In genomic region chr5:93055971-93056370, GRCh38 we compare ENCODE assay signal across 19 cellular contexts.
DNase-seq lines count a peak whose midpoint lies in the region; ATAC-seq, FAIRE-seq and TF ChIP-seq lines count a peak whose summit lies in the region.
"Had no signal": no experiment of that assay in that cellular context is flagged by ENCODE, and none has a peak within 500 bp of the region (broad histone marks: within the 10 kb centered on the region; RNA-seq: fewer than 3 reads in every experiment).

No MANE protein-coding gene starts in this region.

- in situ Hi-C loops in mammary epithelial cell (cut with MboI; ENCODE audit: low sequenced_read_pairs in 2 of 2) = no loop called here

- H2AFZ ChIP-seq in mammary epithelial cell (ENCODE audit: low read depth, low read length) = no peak overlapping the region

- no peaks in the 10 kb centered on the region for H3K79me2 ChIP-seq in mammary epithelial cell (ENCODE audit: insufficient read depth, low read length)

- H3K36me3 ChIP-seq in mammary epithelial cell (ENCODE audit: insufficient read depth, low read length) (no peaks in the 10 kb centered on the region), bronchial epithelial cell (ENCODE audit: control insufficient read depth, insufficient read depth, low read length) (no peaks in the 10 kb centered on the region)
- H3K36me3 ChIP-seq: BLaER1 had no signal

- BruUV-seq in mammary epithelial cell (replicated peaks; lab: Mats Ljungman, UMichigan) (no TSS peak), MCF 10A (replicated peaks; lab: Mats Ljungman, UMichigan) (no TSS peak)

- H3K36me3 Mint-ChIP-seq in MCF 10A (ENCODE audit: insufficient read depth, unreplicated experiment) = no peaks in the 10 kb centered on the region
- H3K36me3 Mint-ChIP-seq: CD14-positive monocyte; CD4-positive, alpha-beta memory T cell had no signal

- no peak for FAIRE-seq in bronchial epithelial cell (lab: Jason Lieb, UNC)
- FAIRE-seq: D721Med, GM12878, GM19239, H1 had no signal

- dilution Hi-C loops in mammary epithelial cell (cut with HindIII; ENCODE audit: low sequenced_read_pairs) = no loop called here

- H3K9ac ChIP-seq in mammary epithelial cell (ENCODE audit: insufficient read depth, low read length) = no peak overlapping the region
- H3K9ac ChIP-seq: BLaER1 had no signal

- ATAC-seq in foreskin keratinocyte = peak; percentile 79
- ATAC-seq in GM18870 (IDR thresholded peaks at IDR 0.05; ENCODE audit: unreplicated experiment) = no peak
- ATAC-seq: GM12878 had no signal

- H3K27me3 Mint-ChIP-seq in MCF 10A (ENCODE audit: insufficient read depth, unreplicated experiment) = no peaks in the 10 kb centered on the region
- H3K27me3 Mint-ChIP-seq: CD4-positive, alpha-beta memory T cell had no signal

- intact Hi-C loops in mammary epithelial cell (cut with micrococcal nuclease) (no loop called here), MCF 10A (cut with micrococcal nuclease) (no loop called here)

- TF ChIP-seq CTCF in mammary epithelial cell (conservative IDR thresholded peaks at IDR 0.05 in 1 of 2, IDR thresholded peaks at IDR 0.05 in 1 of 2; ENCODE audit: extremely low read depth in 1 of 2, insufficient read depth in 1 of 2, low read depth in 1 of 2, low read length in 2 of 2) (no peak), MCF 10A (IDR thresholded peaks at IDR 0.05; ENCODE audit: unreplicated experiment) (no peak), bronchial epithelial cell (IDR thresholded peaks at IDR 0.05; ENCODE audit: insufficient read depth, low read length, severe bottlenecking) (no peak), foreskin keratinocyte (conservative IDR thresholded peaks at IDR 0.05) (no peak)

- no peaks in the 10 kb centered on the region for H3K4me1 Mint-ChIP-seq in MCF 10A (ENCODE audit: insufficient read depth, unreplicated experiment)
- H3K4me1 Mint-ChIP-seq: CD4-positive, alpha-beta memory T cell had no signal

- no peaks in the 10 kb centered on the region for H4K20me1 ChIP-seq in mammary epithelial cell (ENCODE audit: insufficient read depth, low read length)
- H4K20me1 ChIP-seq: BLaER1 had no signal

- H3K27me3 ChIP-seq in mammary epithelial cell (ENCODE audit: insufficient read depth, low read length) (no peaks in the 10 kb centered on the region), bronchial epithelial cell (ENCODE audit: control insufficient read depth, insufficient read depth, low read length) (no peaks in the 10 kb centered on the region), foreskin keratinocyte (no peaks in the 10 kb centered on the region)
- H3K27me3 ChIP-seq: BLaER1 had no signal

- CTCF ChIA-PET in mammary epithelial cell (lab: Charles Lee; ENCODE audit: low non-redundant PET) (no interaction called here), MCF 10A (lab: Yijun Ruan, JAX) (interaction anchor here (0.5 kb wide), 1 partner anchor 120 kb away, joined by 3 read pairs; no protein-coding TSS in a partner anchor)

- no peak overlapping the region for H3K27ac Mint-ChIP-seq in MCF 10A (ENCODE audit: low read depth, unreplicated experiment)
- H3K27ac Mint-ChIP-seq: CD14-positive monocyte; CD4-positive, alpha-beta memory T cell; H9 had no signal

- H3K27ac ChIP-seq in mammary epithelial cell (ENCODE audit: insufficient read depth, low read depth, low read length) (no peak overlapping the region), foreskin keratinocyte (no peak overlapping the region)
- H3K27ac ChIP-seq: BLaER1 had no signal

- DNase-seq in mammary epithelial cell (peak; percentile 53), MCF 10A (ENCODE audit: unreplicated experiment) (no peak), bronchial epithelial cell (ENCODE audit: low read depth) (peak; percentile 91), foreskin keratinocyte (peak; percentile 17 to 38), NCI-H1417 (lab: John Stamatoyannopoulos, UW) (no peak), NCI-H146 treated with DMSO at 0.1 percent for 48 hours (lab: John Stamatoyannopoulos, UW; ENCODE audit: unreplicated experiment) (no peak)
- DNase-seq: 8988T; CD4-positive, alpha-beta memory T cell; COR-L47; DND-41; EL; H9 had no signal

- H3K9me3 ChIP-seq in mammary epithelial cell (replicated peaks; ENCODE audit: insufficient read depth, low read length) = no peaks in the 10 kb centered on the region
- H3K9me3 ChIP-seq: BLaER1 had no signal

- POLR2A ChIA-PET in MCF 10A (lab: Yijun Ruan, JAX) = no interaction called here

- H3K4me2 ChIP-seq in mammary epithelial cell (ENCODE audit: insufficient read depth, low read depth, low read length) = no peak overlapping the region
- H3K4me2 ChIP-seq: BLaER1 had no signal

- no peaks in the 10 kb centered on the region for H3K9me3 Mint-ChIP-seq in MCF 10A (ENCODE audit: unreplicated experiment)

- 87% methylated on average over 3 of the region's 3 CpGs for WGBS in mammary epithelial cell (ENCODE audit: low coverage, missing lambda C conversion rate)

- no peak overlapping the region for H3K4me3 Mint-ChIP-seq in MCF 10A (ENCODE audit: unreplicated experiment)
- H3K4me3 Mint-ChIP-seq: CD14-positive monocyte; CD4-positive, alpha-beta memory T cell; H9 had no signal

- H3K4me1 ChIP-seq in mammary epithelial cell (ENCODE audit: insufficient read depth, low read length) (no peaks in the 10 kb centered on the region), foreskin keratinocyte (no peaks in the 10 kb centered on the region)
- H3K4me1 ChIP-seq: BLaER1 had no signal

- H3K4me3 ChIP-seq in mammary epithelial cell (replicated peaks in 1 of 3; ENCODE audit: insufficient read depth in 1 of 3, low read depth in 2 of 3, low read length in 3 of 3) = no peak overlapping the region
- no peak overlapping the region for H3K4me3 ChIP-seq in bronchial epithelial cell (ENCODE audit: low read depth, low read length)
- H3K4me3 ChIP-seq: BLaER1, GM12878 had no signal

Comparison
In these comparisons a context has a peak if more than half of its experiments do, and no peak if none do; other contexts are left out.
1. DNase-seq: peak in mammary epithelial cell (single experiment), bronchial epithelial cell (single experiment) and foreskin keratinocyte (2 of 2); none in MCF 10A (single experiment), NCI-H1417 (0 of 3) and NCI-H146 treated with DMSO at 0.1 percent for 48 hours (single experiment).